ENCODE assay signal across 9 cellular contexts in the genomic region with DNA sequence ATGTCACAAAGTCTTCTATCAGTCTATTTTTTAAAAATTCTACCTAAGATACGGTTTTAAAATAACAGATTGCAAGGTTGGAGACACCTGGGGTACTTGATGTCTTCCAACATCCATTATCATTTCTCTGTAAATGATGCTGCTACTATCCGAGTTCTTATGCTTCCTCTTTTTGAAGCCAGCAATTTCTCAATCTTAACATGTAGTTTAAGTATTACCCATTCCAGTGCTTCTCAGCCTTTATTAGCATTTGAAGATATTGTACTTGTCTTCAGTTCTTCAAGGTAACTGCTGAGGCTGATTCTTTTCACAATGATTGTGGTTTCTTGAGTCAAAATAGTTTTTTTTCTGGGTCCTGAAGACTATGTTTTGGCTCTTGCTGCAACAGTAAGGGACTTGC.
DNase-seq lines count a peak whose midpoint lies in the region; ATAC-seq and TF ChIP-seq lines count a peak whose summit lies in the region.
"Had no signal": no experiment of that assay in that cellular context is flagged by ENCODE, and none has a peak within 500 bp of the region (broad histone marks: within the 10 kb centered on the region; RNA-seq: fewer than 3 reads in every experiment).

No MANE protein-coding gene starts in this region.

- no peak for DNase-seq in activated CD8-positive, alpha-beta T cell treated with anti-CD3 and anti-CD28 coated beads, Interleukin-2, amount 10 ng/mL, durations not matched to agents 7 days and 5 days
- DNase-seq in natural killer cell treated with Interleukin-12 subunit alpha and Interleukin-12 subunit beta and Interleukin-15 and Interleukin-18, amount 100 ng/mL, for 72 hours (ENCODE audit: low spot score), result no peak
- DNase-seq in ovary (no peak), NCI-H748 (lab: John Stamatoyannopoulos, UW; ENCODE audit: unreplicated experiment) (no peak), omental fat pad (ENCODE audit: low spot score) (no peak)

- no peak overlapping the region for H3K4me3 ChIP-seq in ovary
- H3K4me3 ChIP-seq: lung had no signal

- no peaks in the 10 kb centered on the region for H3K9me3 ChIP-seq in ovary

- H3K4me1 Mint-ChIP-seq in activated CD8-positive, alpha-beta T cell treated with anti-CD3 and anti-CD28 coated beads, Interleukin-2, amount 10 ng/mL, durations not matched to agents 7 days and 5 days (ENCODE audit: low read depth), result peaks cover 18% of the 10 kb centered on the region
- peaks cover 12 to 13% of the 10 kb centered on the region in 2 donors for H3K4me1 Mint-ChIP-seq in natural killer cell treated with Interleukin-12 subunit alpha and Interleukin-12 subunit beta and Interleukin-15 and Interleukin-18, amount 100 ng/mL, for 72 hours (ENCODE audit: low read depth in 2 of 2)

- H3K36me3 ChIP-seq in ovary, result no peaks in the 10 kb centered on the region

- no peaks in the 10 kb centered on the region for H3K9me3 Mint-ChIP-seq in activated CD8-positive, alpha-beta T cell treated with anti-CD3 and anti-CD28 coated beads, Interleukin-2, amount 10 ng/mL, durations not matched to agents 7 days and 5 days (ENCODE audit: insufficient read depth)
- H3K9me3 Mint-ChIP-seq in natural killer cell treated with Interleukin-12 subunit alpha and Interleukin-12 subunit beta and Interleukin-15 and Interleukin-18, amount 100 ng/mL, for 72 hours, result no peaks in the 10 kb centered on the region

- CTCF ChIA-PET in activated CD8-positive, alpha-beta T cell treated with anti-CD3 and anti-CD28 coated beads, Interleukin-2, amount 10 ng/mL, durations not matched to agents 7 days and 5 days (lab: Charles Lee), result interaction anchor here (0.9 to 7.3 kb wide), 26 partner anchors 11 to 576 kb away, joined by 3 to 75 read pairs (median 8); a partner anchor contains a TSS

- no peak for TF ChIP-seq EP300 in ovary (IDR thresholded peaks at IDR 0.05)

- no peak for TF ChIP-seq CTCF in ovary (IDR thresholded peaks at IDR 0.05)
- TF ChIP-seq CTCF in omental fat pad (IDR thresholded peaks at IDR 0.05), result no peak

- H3K27ac Mint-ChIP-seq in activated CD8-positive, alpha-beta T cell treated with anti-CD3 and anti-CD28 coated beads, Interleukin-2, amount 10 ng/mL, durations not matched to agents 7 days and 5 days, result no peak overlapping the region
- H3K27ac Mint-ChIP-seq in natural killer cell treated with Interleukin-12 subunit alpha and Interleukin-12 subunit beta and Interleukin-15 and Interleukin-18, amount 100 ng/mL, for 72 hours, result peak overlapping the region; percentile 78 to 91

- TF ChIP-seq POLR2A in ovary (IDR thresholded peaks at IDR 0.05), result no peak

- H3K27ac ChIP-seq in ovary, result no peak overlapping the region

- WGBS in ovary, 3 donors, result 43 to 56% (median 53%) methylated on average over 2 of the region's 2 CpGs

- POLR2A ChIA-PET in activated CD8-positive, alpha-beta T cell treated with anti-CD3 and anti-CD28 coated beads, Interleukin-2, amount 10 ng/mL, durations not matched to agents 7 days and 5 days (lab: Charles Lee), result interaction anchor here (1.2 to 2.9 kb wide), 8 partner anchors 42 to 134 kb away, joined by 5 to 23 read pairs (median 13); no protein-coding TSS in a partner anchor

- intact Hi-C loops in ovary (cut with DNase I), result loop anchor here in 1 of 4 donors (5.0 to 10.0 kb wide), 2 partner anchors 129 to 157 kb away; no protein-coding TSS in a partner anchor

- no peaks in the 10 kb centered on the region for H3K27me3 ChIP-seq in ovary

- ATAC-seq in GM18499 (IDR thresholded peaks at IDR 0.05; ENCODE audit: insufficient read depth, unreplicated experiment) (peak; percentile 1), HG03159 (IDR thresholded peaks at IDR 0.05; ENCODE audit: unreplicated experiment) (peak; percentile 13), HG03097 (IDR thresholded peaks at IDR 0.05; ENCODE audit: low FRiP score, unreplicated experiment) (no peak), omental fat pad (ENCODE audit: low FRiP score) (no peak)
- ATAC-seq in activated CD8-positive, alpha-beta T cell treated with anti-CD3 and anti-CD28 coated beads, Interleukin-2, amount 10 ng/mL, durations not matched to agents 7 days and 5 days, result no peak
- ATAC-seq in natural killer cell treated with Interleukin-12 subunit alpha and Interleukin-12 subunit beta and Interleukin-15 and Interleukin-18, amount 100 ng/mL, for 72 hours, result no peak

- peaks cover 28% of the 10 kb centered on the region for H3K27me3 Mint-ChIP-seq in activated CD8-positive, alpha-beta T cell treated with anti-CD3 and anti-CD28 coated beads, Interleukin-2, amount 10 ng/mL, durations not matched to agents 7 days and 5 days (ENCODE audit: low read depth)
- H3K27me3 Mint-ChIP-seq in natural killer cell treated with Interleukin-12 subunit alpha and Interleukin-12 subunit beta and Interleukin-15 and Interleukin-18, amount 100 ng/mL, for 72 hours, result peaks cover 0 to 13% of the 10 kb centered on the region in 2 donors

- H3K36me3 Mint-ChIP-seq in activated CD8-positive, alpha-beta T cell treated with anti-CD3 and anti-CD28 coated beads, Interleukin-2, amount 10 ng/mL, durations not matched to agents 7 days and 5 days (ENCODE audit: low read depth), result no peaks in the 10 kb centered on the region
- no peaks in the 10 kb centered on the region for H3K36me3 Mint-ChIP-seq in natural killer cell treated with Interleukin-12 subunit alpha and Interleukin-12 subunit beta and Interleukin-15 and Interleukin-18, amount 100 ng/mL, for 72 hours

- peak overlapping the region; percentile 89 for H3K4me3 Mint-ChIP-seq in activated CD8-positive, alpha-beta T cell treated with anti-CD3 and anti-CD28 coated beads, Interleukin-2, amount 10 ng/mL, durations not matched to agents 7 days and 5 days
- peak overlapping the region; percentile 96 for H3K4me3 Mint-ChIP-seq in natural killer cell treated with Interleukin-12 subunit alpha and Interleukin-12 subunit beta and Interleukin-15 and Interleukin-18, amount 100 ng/mL, for 72 hours

- H3K4me1 ChIP-seq in ovary (ENCODE audit: insufficient read depth), result peaks cover 2% of the 10 kb centered on the region

Comparison
In these comparisons a context has a peak if more than half of its experiments do, and no peak if none do; other contexts are left out.
1. ATAC-seq: peak in GM18499 (single experiment) and HG03159 (single experiment); none in activated CD8-positive, alpha-beta T cell treated with anti-CD3 and anti-CD28 coated beads, Interleukin-2, amount 10 ng/mL, durations not matched to agents 7 days and 5 days (single experiment), natural killer cell treated with Interleukin-12 subunit alpha and Interleukin-12 subunit beta and Interleukin-15 and Interleukin-18, amount 100 ng/mL, for 72 hours (0 of 2), HG03097 (single experiment) and omental fat pad (single experiment).